ENCODE assay signal across 8 cellular contexts in the genomic region with DNA sequence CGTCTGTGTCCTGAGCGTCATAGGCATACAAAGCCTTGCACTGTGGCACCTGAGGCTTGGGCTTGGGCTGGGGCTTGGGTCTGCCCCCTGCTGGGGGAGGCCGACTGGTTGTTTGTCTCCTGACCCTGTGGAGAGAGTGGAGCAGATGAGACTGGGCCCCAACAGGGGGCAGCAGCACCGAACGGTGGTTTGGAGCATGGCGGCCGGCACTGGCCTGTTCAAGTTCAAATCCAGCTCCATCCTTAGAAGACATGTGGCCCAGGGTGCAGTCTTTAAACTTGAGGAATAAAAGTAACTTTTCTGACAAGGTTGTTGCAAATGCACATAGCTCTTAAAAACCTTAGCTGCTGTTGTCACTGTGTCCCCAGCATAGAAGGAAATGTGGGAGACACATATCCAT. TPM values are rescaled to one million over a fixed set of nuclear protein-coding genes. Genes with fewer than 3 reads are reported as not detected.
A peak's percentile ranks its signal among the peaks of the same experiment; 100 is the strongest.
DNase-seq lines count a peak whose midpoint lies in the region; ATAC-seq and TF ChIP-seq lines count a peak whose summit lies in the region.

No MANE protein-coding gene starts in this region.

- H3K4me1 ChIP-seq in HEK293 (ENCODE audit: control insufficient read depth, insufficient read depth, low read length) (no peaks in the 10 kb centered on the region), Panc1 (ENCODE audit: control insufficient read depth, insufficient read depth, low read length) (no peaks in the 10 kb centered on the region)

- H3K27ac ChIP-seq in HEK293 (ENCODE audit: extremely low read depth, low read depth, low read length) (no peak overlapping the region), Panc1 (ENCODE audit: low read length) (no peak overlapping the region)

- POLR2A ChIA-PET in HEK293 (lab: Yijun Ruan, JAX): no interaction called here
- POLR2A ChIA-PET in Panc1 (lab: Charles Lee): interaction anchor here (0.6 kb wide), 1 partner anchor 202 kb away, joined by 10 read pairs; no protein-coding TSS in a partner anchor

- TF ChIP-seq CTCF in HEK293 (tag by site-specific recombination; IDR thresholded peaks at IDR 0.05) (peak; percentile 50), Panc1 (IDR thresholded peaks at IDR 0.05) (peak; percentile 84)

- H3K9me3 ChIP-seq in HEK293 (ENCODE audit: control insufficient read depth, insufficient read depth, low read depth, low read length) (no peaks in the 10 kb centered on the region), Panc1 (ENCODE audit: control insufficient read depth, insufficient read depth, low read depth, low read length) (no peaks in the 10 kb centered on the region)

- BruUV-seq in Panc1 (replicated peaks; lab: Mats Ljungman, UMichigan): no TSS peak

- peaks cover 8 to 74% of the 10 kb centered on the region in 2 experiments; a peak in 2 of 3 replicates for H3K36me3 ChIP-seq in HEK293 (ENCODE audit: control insufficient read depth in 2 of 2, insufficient read depth in 1 of 2, low read length in 2 of 2)
- H3K36me3 ChIP-seq in Panc1 (ENCODE audit: control insufficient read depth, insufficient read depth, low read length): peaks cover 13% of the 10 kb centered on the region

- intact Hi-C loops in Panc1 (cut with micrococcal nuclease; ENCODE audit: unreplicated experiment) (no loop called here), Right ventricle myocardium superior (cut with DNase I) (no loop called here)

- peak; percentile 82 for ATAC-seq in Panc1
- peak; percentile 56 for ATAC-seq in Right ventricle myocardium superior (ENCODE audit: poor library complexity)
- no peak for ATAC-seq in HG03095 (IDR thresholded peaks at IDR 0.05; ENCODE audit: unreplicated experiment)

- in situ Hi-C loops in Panc1 (cut with HindIII; ENCODE audit: low pct_unique_long_range_greater_than_20kb, low sequenced_read_pairs): no loop called here

- H3K4me3 ChIP-seq in HEK293 (ENCODE audit: low read depth, low read length) (no peak overlapping the region), Panc1 (ENCODE audit: low read depth in 2 of 2, low read length in 2 of 2) (no peak overlapping the region)

- H3K27me3 ChIP-seq in Panc1 (ENCODE audit: control insufficient read depth, insufficient read depth, low read length): no peaks in the 10 kb centered on the region

- CTCF ChIA-PET in HEK293 (lab: Yijun Ruan, JAX) (interaction anchor here (0.6 to 1.7 kb wide), 8 partner anchors 9 to 522 kb away, joined by 3 to 9 read pairs (median 4); no protein-coding TSS in a partner anchor), Panc1 (lab: Charles Lee) (no interaction called here)

- DNase-seq in ELF-1 (ENCODE audit: low read depth, low spot score) (peak; percentile 89), Panc1 (ENCODE audit: low read depth, low spot score) (peak; percentile 15), Right ventricle myocardium superior (peak; percentile 52), OCI-M2 (lab: John Stamatoyannopoulos, UW; ENCODE audit: unreplicated experiment) (no peak)
- peak; percentile 32 to 34 for DNase-seq in activated T-helper 1 cell treated with anti-CD3 and anti-CD28 coated beads, Interleukin-2, amount 50 U/mL, for 16 hours (ENCODE audit: low read depth in 1 of 2, low spot score in 1 of 2)
- DNase-seq in stimulated activated CD4-positive, alpha-beta T cell treated with anti-CD3 and anti-CD28 coated beads, Interleukin-15, amount 100 ng/mL, for 1 hour (ENCODE audit: low read depth in 1 of 2, low spot score in 1 of 2): peak; percentile 18 to 32

TF ChIP-seq in HEK293, 187 proteins besides CTCF, POLR2A, EP300 and RAD21:
- TF ChIP-seq, protein P1, sequence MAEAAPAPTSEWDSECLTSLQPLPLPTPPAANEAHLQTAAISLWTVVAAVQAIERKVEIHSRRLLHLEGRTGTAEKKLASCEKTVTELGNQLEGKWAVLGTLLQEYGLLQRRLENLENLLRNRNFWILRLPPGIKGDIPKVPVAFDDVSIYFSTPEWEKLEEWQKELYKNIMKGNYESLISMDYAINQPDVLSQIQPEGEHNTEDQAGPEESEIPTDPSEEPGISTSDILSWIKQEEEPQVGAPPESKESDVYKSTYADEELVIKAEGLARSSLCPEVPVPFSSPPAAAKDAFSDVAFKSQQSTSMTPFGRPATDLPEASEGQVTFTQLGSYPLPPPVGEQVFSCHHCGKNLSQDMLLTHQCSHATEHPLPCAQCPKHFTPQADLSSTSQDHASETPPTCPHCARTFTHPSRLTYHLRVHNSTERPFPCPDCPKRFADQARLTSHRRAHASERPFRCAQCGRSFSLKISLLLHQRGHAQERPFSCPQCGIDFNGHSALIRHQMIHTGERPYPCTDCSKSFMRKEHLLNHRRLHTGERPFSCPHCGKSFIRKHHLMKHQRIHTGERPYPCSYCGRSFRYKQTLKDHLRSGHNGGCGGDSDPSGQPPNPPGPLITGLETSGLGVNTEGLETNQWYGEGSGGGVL (tag by site-specific recombination; IDR thresholded peaks at IDR 0.05): no peak
- TF ChIP-seq, protein P2, sequence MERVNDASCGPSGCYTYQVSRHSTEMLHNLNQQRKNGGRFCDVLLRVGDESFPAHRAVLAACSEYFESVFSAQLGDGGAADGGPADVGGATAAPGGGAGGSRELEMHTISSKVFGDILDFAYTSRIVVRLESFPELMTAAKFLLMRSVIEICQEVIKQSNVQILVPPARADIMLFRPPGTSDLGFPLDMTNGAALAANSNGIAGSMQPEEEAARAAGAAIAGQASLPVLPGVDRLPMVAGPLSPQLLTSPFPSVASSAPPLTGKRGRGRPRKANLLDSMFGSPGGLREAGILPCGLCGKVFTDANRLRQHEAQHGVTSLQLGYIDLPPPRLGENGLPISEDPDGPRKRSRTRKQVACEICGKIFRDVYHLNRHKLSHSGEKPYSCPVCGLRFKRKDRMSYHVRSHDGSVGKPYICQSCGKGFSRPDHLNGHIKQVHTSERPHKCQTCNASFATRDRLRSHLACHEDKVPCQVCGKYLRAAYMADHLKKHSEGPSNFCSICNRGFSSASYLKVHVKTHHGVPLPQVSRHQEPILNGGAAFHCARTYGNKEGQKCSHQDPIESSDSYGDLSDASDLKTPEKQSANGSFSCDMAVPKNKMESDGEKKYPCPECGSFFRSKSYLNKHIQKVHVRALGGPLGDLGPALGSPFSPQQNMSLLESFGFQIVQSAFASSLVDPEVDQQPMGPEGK (tag by site-specific recombination; IDR thresholded peaks at IDR 0.05): no peak

RNA-seq across cellular contexts. Expression of a gene that starts 33.3 kb away (rescaled TPM):
- 67.6 TPM for total RNA-seq in Panc1 (2021; ENCODE audit: unreplicated experiment)
- 29.5 TPM for polyA plus RNA-seq in Panc1 (2012; ENCODE audit: insufficient read length)
- 0.86 TPM for total RNA-seq in Right ventricle myocardium superior

Comparison
In these comparisons a context has a peak if more than half of its experiments do, and no peak if none do; other contexts are left out.
1. RNA of a gene that starts 33.3 kb away (total RNA-seq): 67.6 TPM in Panc1 (single experiment); 0.86 TPM in Right ventricle myocardium superior (single experiment); every median in the first group is over 10 times any median in the second.